Comparison of ENCODE assay signal across 17 cellular contexts in the genomic region with DNA sequence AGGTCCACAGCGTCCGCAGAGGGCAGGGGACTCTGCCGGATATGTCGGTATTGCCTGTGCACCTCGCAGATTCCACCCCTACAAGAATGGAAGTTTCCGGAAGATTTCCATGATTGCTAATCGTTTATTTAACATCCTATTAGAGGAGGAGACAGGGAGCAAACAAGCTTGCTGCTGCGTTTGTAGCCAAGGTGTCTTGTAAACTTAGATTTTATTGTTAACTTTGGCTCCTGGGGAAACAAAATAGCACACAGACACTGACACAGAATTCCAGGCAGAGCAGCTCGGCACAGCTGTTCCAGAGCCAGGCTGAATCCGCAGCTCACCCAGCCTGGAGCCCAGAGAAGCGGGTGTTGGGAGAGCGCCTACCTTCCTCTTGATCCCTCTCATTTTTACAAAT.
DNase-seq lines count a peak whose midpoint lies in the region; ATAC-seq, FAIRE-seq and TF ChIP-seq lines count a peak whose summit lies in the region.
"Had no signal": no experiment of that assay in that cellular context is flagged by ENCODE, and none has a peak within 500 bp of the region (broad histone marks: within the 10 kb centered on the region; RNA-seq: fewer than 3 reads in every experiment).

No MANE protein-coding gene starts in this region.

- POLR2A ChIA-PET in naive thymus-derived CD4-positive, alpha-beta T cell (lab: Charles Lee): no interaction called here

- H3K27ac ChIP-seq in C4-2B: peak overlapping the region; percentile 3; the same call in 1 of the 2 replicates
- H3K27ac ChIP-seq in VCaP: peak overlapping the region; percentile 46; the same call in 1 of the 2 replicates
- H3K27ac ChIP-seq in small intestine (ENCODE audit: low read depth in 1 of 2, low read length in 1 of 2): no peak overlapping the region
- H3K27ac ChIP-seq in naive thymus-derived CD4-positive, alpha-beta T cell (ENCODE audit: low read depth, low read length): no peak overlapping the region
- H3K27ac ChIP-seq: BLaER1 treated with 17β-estradiol and CSF1 and Interleukin-3, amounts not matched to agents 10 nM and 100 nM; GM23248 had no signal

- CTCF ChIA-PET in naive thymus-derived CD4-positive, alpha-beta T cell (lab: Charles Lee): no interaction called here

- H3K36me3 ChIP-seq in small intestine (ENCODE audit: control insufficient read depth in 2 of 2, insufficient read depth in 2 of 2, low read length in 2 of 2): no peaks in the 10 kb centered on the region
- no peaks in the 10 kb centered on the region for H3K36me3 ChIP-seq in naive thymus-derived CD4-positive, alpha-beta T cell (ENCODE audit: control insufficient read depth in 2 of 3, insufficient read depth in 3 of 3, low read length in 3 of 3)
- H3K36me3 ChIP-seq: BLaER1 treated with 17β-estradiol and CSF1 and Interleukin-3, amounts not matched to agents 10 nM and 100 nM had no signal

- H3K4me1 Mint-ChIP-seq in naive thymus-derived CD4-positive, alpha-beta T cell: no peaks in the 10 kb centered on the region
- H3K4me1 Mint-ChIP-seq: CD4-positive, alpha-beta memory T cell had no signal

- peaks cover 0 to 8% (median 0%) of the 10 kb centered on the region in 5 donors for H3K27me3 Mint-ChIP-seq in naive thymus-derived CD4-positive, alpha-beta T cell

- DNase-seq in iris pigment epithelial cell (ENCODE audit: low read depth): peak; percentile 6
- peak; percentile 12 for DNase-seq in occipital lobe (lab: John Stamatoyannopoulos, UW)
- no peak for DNase-seq in small intestine
- DNase-seq in NCI-H2171 treated with DMSO at 0.1 percent for 48 hours (lab: John Stamatoyannopoulos, UW): no peak
- DNase-seq in naive thymus-derived CD4-positive, alpha-beta T cell: no peak
- DNase-seq in cerebellum (ENCODE audit: low spot score): no peak
- DNase-seq: 8988T; ACHN; CD4-positive, alpha-beta memory T cell; DMS79; GM23248; H7 had no signal

- H3K4me3 Mint-ChIP-seq in naive thymus-derived CD4-positive, alpha-beta T cell: no peak overlapping the region
- H3K4me3 Mint-ChIP-seq: CD4-positive, alpha-beta memory T cell had no signal

- WGBS in small intestine, 3 donors: 50 to 59% (median 55%) methylated on average over 12 of the region's 12 CpGs

- no peak for TF ChIP-seq CTCF in C4-2B (conservative IDR thresholded peaks at IDR 0.05)
- TF ChIP-seq CTCF in VCaP (conservative IDR thresholded peaks at IDR 0.05): no peak

- H3K27me3 ChIP-seq in small intestine (ENCODE audit: control insufficient read depth in 2 of 2, insufficient read depth in 2 of 2, low read length in 2 of 2): no peaks in the 10 kb centered on the region
- H3K27me3 ChIP-seq in naive thymus-derived CD4-positive, alpha-beta T cell (ENCODE audit: control insufficient read depth in 2 of 2, insufficient read depth in 2 of 2, low read length in 2 of 2): no peaks in the 10 kb centered on the region

- no peaks in the 10 kb centered on the region for H3K4me1 ChIP-seq in small intestine (ENCODE audit: control insufficient read depth in 2 of 2, insufficient read depth in 1 of 2, low read depth in 1 of 2, low read length in 1 of 2)
- no peaks in the 10 kb centered on the region for H3K4me1 ChIP-seq in naive thymus-derived CD4-positive, alpha-beta T cell (ENCODE audit: control insufficient read depth in 2 of 2, insufficient read depth in 2 of 2, low read length in 2 of 2)

- no peak for FAIRE-seq in small intestine (lab: Jason Lieb, UNC)
- FAIRE-seq: GM12878, GM18507 had no signal

- H3K9me3 ChIP-seq in small intestine (ENCODE audit: control insufficient read depth, low read depth): no peaks in the 10 kb centered on the region
- H3K9me3 ChIP-seq in naive thymus-derived CD4-positive, alpha-beta T cell (ENCODE audit: control insufficient read depth in 2 of 3, low read length in 3 of 3): no peaks in the 10 kb centered on the region
- H3K9me3 ChIP-seq: BLaER1 treated with 17β-estradiol and CSF1 and Interleukin-3, amounts not matched to agents 10 nM and 100 nM had no signal

- no peak overlapping the region for H3K27ac Mint-ChIP-seq in naive thymus-derived CD4-positive, alpha-beta T cell
- H3K27ac Mint-ChIP-seq: CD4-positive, alpha-beta memory T cell had no signal

- H3K4me3 ChIP-seq in small intestine (ENCODE audit: low read depth in 1 of 2, low read length in 2 of 2): no peak overlapping the region
- H3K4me3 ChIP-seq in naive thymus-derived CD4-positive, alpha-beta T cell (ENCODE audit: low read length): no peak overlapping the region
- H3K4me3 ChIP-seq: BLaER1 treated with 17β-estradiol and CSF1 and Interleukin-3, amounts not matched to agents 10 nM and 100 nM; GM12878; GM23248 had no signal

- no peaks in the 10 kb centered on the region for H3K9me3 Mint-ChIP-seq in naive thymus-derived CD4-positive, alpha-beta T cell

- no peaks in the 10 kb centered on the region for H3K36me3 Mint-ChIP-seq in naive thymus-derived CD4-positive, alpha-beta T cell
- H3K36me3 Mint-ChIP-seq: CD4-positive, alpha-beta memory T cell had no signal

- ATAC-seq in naive thymus-derived CD4-positive, alpha-beta T cell: no peak
- ATAC-seq: GM12878 had no signal

- intact Hi-C loops in naive thymus-derived CD4-positive, alpha-beta T cell (cut with micrococcal nuclease): no loop called here

Comparison
In these comparisons a context has a peak if more than half of its experiments do, and no peak if none do; other contexts are left out.
1. H3K27ac ChIP-seq: peak in C4-2B (single experiment) and VCaP (single experiment); none in small intestine (0 of 2) and naive thymus-derived CD4-positive, alpha-beta T cell (single experiment).
2. DNase-seq: peak in iris pigment epithelial cell (single experiment) and occipital lobe (single experiment); none in small intestine (single experiment), NCI-H2171 treated with DMSO at 0.1 percent for 48 hours (single experiment), naive thymus-derived CD4-positive, alpha-beta T cell (0 of 9) and cerebellum (single experiment).